In genomic region chr1:43008106-43008424, GRCh38 we compare ENCODE assay signal across 1 cellular context.
TF ChIP-seq lines count a peak whose summit lies in the region.

No MANE protein-coding gene starts in this region.

TF ChIP-seq in H1, 55 proteins besides CTCF, POLR2A, EP300 and RAD21:
- TF ChIP-seq CHD2 (IDR thresholded peaks at IDR 0.05; ENCODE audit: low read length): no peak
- no peak for TF ChIP-seq SP1 (IDR thresholded peaks at IDR 0.05; ENCODE audit: low read depth, low read length)
- no peak for TF ChIP-seq EGR1 (IDR thresholded peaks at IDR 0.05; ENCODE audit: borderline replicate concordance, low read depth, low read length)
- TF ChIP-seq POLR2AphosphoS5 (IDR thresholded peaks at IDR 0.05; ENCODE audit: low read depth, low read length): no peak
- TF ChIP-seq SIN3A (conservative IDR thresholded peaks at IDR 0.05 in 1 of 2, IDR thresholded peaks at IDR 0.05 in 1 of 2; ENCODE audit: low read depth in 1 of 2, low read length in 2 of 2): no peak
- 0 out of 2 replicates have a peak, but pooled peaks have one; percentile 0 for TF ChIP-seq RFX5 (IDR thresholded peaks at IDR 0.05; ENCODE audit: borderline replicate concordance, low read depth, low read length)
- TF ChIP-seq SP4 (IDR thresholded peaks at IDR 0.05; ENCODE audit: low read length): peak; percentile 34; the same call in 1 of the 2 replicates
- TF ChIP-seq KDM1A (IDR thresholded peaks at IDR 0.05; ENCODE audit: borderline replicate concordance, low read length): no peak
